28 cellular contexts compared by ENCODE assay signal in genomic region chr5:171142617-171143016, GRCh38.
"Had no signal": no experiment of that assay in that cellular context is flagged by ENCODE, and none has a peak within 500 bp of the region (broad histone marks: within the 10 kb centered on the region; RNA-seq: fewer than 3 reads in every experiment).

No MANE protein-coding gene starts in this region.

- DNase-seq: natural killer cell; occipital lobe; ovary; posterior cingulate gyrus; psoas muscle; right cardiac atrium; right lobe of liver; sigmoid colon; small intestine; stimulated activated CD4-positive, alpha-beta T cell treated with anti-CD3 and anti-CD28 coated beads, Interleukin-15, amount 100 ng/mL, for 24 hours; stimulated activated CD4-positive, alpha-beta T cell treated with anti-CD3 and anti-CD28 coated beads, Interleukin-2, amount 100 ng/mL, for 24 hours; stimulated activated CD4-positive, alpha-beta T cell treated with anti-CD3 and anti-CD28 coated beads, Interleukin-2, amount 100 ng/mL, for 48 hours; stimulated activated CD4-positive, alpha-beta T cell treated with anti-CD3 and anti-CD28 coated beads, Interleukin-4, amount 100 ng/mL, for 24 hours; stimulated activated naive B cell treated with anti-CD40 and anti-IgM and Interleukin-4, amounts not matched to agents 10 μg/mL and 1 μg/mL and 100 μg/mL, for 72 hours; stimulated activated naive CD4-positive, alpha-beta T cell treated with Interleukin-2 at 50 U/mL for 16 hours; stomach; tibial artery; transverse colon; upper lobe of right lung; uterus had no signal

- H3K9me3 Mint-ChIP-seq: natural killer cell; nephron; neural progenitor cell; stimulated activated effector memory CD8-positive, alpha-beta T cell treated with anti-CD3 and anti-CD28 coated beads, Interleukin-12 subunit alpha, Interleukin-12 subunit beta, amount 100 ng/mL, for 72 hours; stimulated activated naive B cell treated with anti-CD40 and anti-IgM and Interleukin-4, amounts not matched to agents 10 μg/mL and 1 μg/mL and 100 μg/mL, for 72 hours; stimulated activated naive CD8-positive, alpha-beta T cell treated with anti-CD3 and anti-CD28 coated beads, Interleukin-15, Interleukin-2, amounts not matched to agents 100 ng/mL and 50 ng/mL, for 24 hours; type B pancreatic cell had no signal

- H3K4me3 Mint-ChIP-seq: natural killer cell; nephron; neural progenitor cell; stimulated activated effector memory CD8-positive, alpha-beta T cell treated with anti-CD3 and anti-CD28 coated beads, Interleukin-12 subunit alpha, Interleukin-12 subunit beta, amount 100 ng/mL, for 72 hours; stimulated activated naive B cell treated with anti-CD40 and anti-IgM and Interleukin-4, amounts not matched to agents 10 μg/mL and 1 μg/mL and 100 μg/mL, for 72 hours; stimulated activated naive CD8-positive, alpha-beta T cell treated with anti-CD3 and anti-CD28 coated beads, Interleukin-15, Interleukin-2, amounts not matched to agents 100 ng/mL and 50 ng/mL, for 24 hours; type B pancreatic cell had no signal

- H3K4me1 Mint-ChIP-seq: natural killer cell; nephron; neural progenitor cell; stimulated activated effector memory CD8-positive, alpha-beta T cell treated with anti-CD3 and anti-CD28 coated beads, Interleukin-12 subunit alpha, Interleukin-12 subunit beta, amount 100 ng/mL, for 72 hours; stimulated activated naive B cell treated with anti-CD40 and anti-IgM and Interleukin-4, amounts not matched to agents 10 μg/mL and 1 μg/mL and 100 μg/mL, for 72 hours had no signal

- H3K27me3 ChIP-seq: neural progenitor cell, ovary, right lobe of liver, sigmoid colon, stomach, tibial artery, transverse colon, upper lobe of right lung, uterus had no signal

- H3K27me3 Mint-ChIP-seq: progenitor cell of endocrine pancreas; stimulated activated naive B cell treated with anti-CD40 and anti-IgM and Interleukin-4, amounts not matched to agents 10 μg/mL and 1 μg/mL and 100 μg/mL, for 72 hours; stimulated activated naive CD8-positive, alpha-beta T cell treated with anti-CD3 and anti-CD28 coated beads, Interleukin-15, Interleukin-2, amounts not matched to agents 100 ng/mL and 50 ng/mL, for 24 hours; type B pancreatic cell had no signal

- H3K9me3 ChIP-seq: ovary, psoas muscle, right lobe of liver, sigmoid colon, stomach, thoracic aorta, tibial artery, transverse colon, upper lobe of right lung, uterus had no signal

- H3K4me3 ChIP-seq: neural progenitor cell, ovary, psoas muscle, right lobe of liver, sigmoid colon, stomach, thoracic aorta, tibial artery, transverse colon, upper lobe of right lung, uterus had no signal

- H3K4me1 ChIP-seq: parathyroid adenoma, psoas muscle, right lobe of liver, sigmoid colon, stomach, tibial artery, transverse colon, upper lobe of right lung, uterus had no signal

- H3K36me3 ChIP-seq: neural progenitor cell, ovary, right lobe of liver, sigmoid colon, stomach, thoracic aorta, tibial artery, transverse colon, upper lobe of right lung, uterus had no signal

- ATAC-seq: natural killer cell; psoas muscle; right cardiac atrium; right lobe of liver; stimulated activated effector memory CD8-positive, alpha-beta T cell treated with anti-CD3 and anti-CD28 coated beads, Interleukin-12 subunit alpha, Interleukin-12 subunit beta, amount 100 ng/mL, for 72 hours; stimulated activated naive B cell treated with anti-CD40 and anti-IgM and Interleukin-4, amounts not matched to agents 10 μg/mL and 1 μg/mL and 100 μg/mL, for 72 hours; upper lobe of right lung had no signal

- H3K27ac Mint-ChIP-seq: natural killer cell; nephron; neural progenitor cell; progenitor cell of endocrine pancreas; stimulated activated effector memory CD8-positive, alpha-beta T cell treated with anti-CD3 and anti-CD28 coated beads, Interleukin-12 subunit alpha, Interleukin-12 subunit beta, amount 100 ng/mL, for 72 hours; stimulated activated naive B cell treated with anti-CD40 and anti-IgM and Interleukin-4, amounts not matched to agents 10 μg/mL and 1 μg/mL and 100 μg/mL, for 72 hours; stimulated activated naive CD8-positive, alpha-beta T cell treated with anti-CD3 and anti-CD28 coated beads, Interleukin-15, Interleukin-2, amounts not matched to agents 100 ng/mL and 50 ng/mL, for 24 hours; type B pancreatic cell had no signal

- H3K27ac ChIP-seq: neural progenitor cell, ovary, parathyroid adenoma, psoas muscle, right lobe of liver, sigmoid colon, stomach, thoracic aorta, tibial artery, transverse colon, upper lobe of right lung, uterus had no signal

- H3K36me3 Mint-ChIP-seq: natural killer cell; stimulated activated effector memory CD8-positive, alpha-beta T cell treated with anti-CD3 and anti-CD28 coated beads, Interleukin-12 subunit alpha, Interleukin-12 subunit beta, amount 100 ng/mL, for 72 hours; stimulated activated naive B cell treated with anti-CD40 and anti-IgM and Interleukin-4, amounts not matched to agents 10 μg/mL and 1 μg/mL and 100 μg/mL, for 72 hours had no signal
